Comparison of ENCODE assay signal across 8 cellular contexts in the genomic region with DNA sequence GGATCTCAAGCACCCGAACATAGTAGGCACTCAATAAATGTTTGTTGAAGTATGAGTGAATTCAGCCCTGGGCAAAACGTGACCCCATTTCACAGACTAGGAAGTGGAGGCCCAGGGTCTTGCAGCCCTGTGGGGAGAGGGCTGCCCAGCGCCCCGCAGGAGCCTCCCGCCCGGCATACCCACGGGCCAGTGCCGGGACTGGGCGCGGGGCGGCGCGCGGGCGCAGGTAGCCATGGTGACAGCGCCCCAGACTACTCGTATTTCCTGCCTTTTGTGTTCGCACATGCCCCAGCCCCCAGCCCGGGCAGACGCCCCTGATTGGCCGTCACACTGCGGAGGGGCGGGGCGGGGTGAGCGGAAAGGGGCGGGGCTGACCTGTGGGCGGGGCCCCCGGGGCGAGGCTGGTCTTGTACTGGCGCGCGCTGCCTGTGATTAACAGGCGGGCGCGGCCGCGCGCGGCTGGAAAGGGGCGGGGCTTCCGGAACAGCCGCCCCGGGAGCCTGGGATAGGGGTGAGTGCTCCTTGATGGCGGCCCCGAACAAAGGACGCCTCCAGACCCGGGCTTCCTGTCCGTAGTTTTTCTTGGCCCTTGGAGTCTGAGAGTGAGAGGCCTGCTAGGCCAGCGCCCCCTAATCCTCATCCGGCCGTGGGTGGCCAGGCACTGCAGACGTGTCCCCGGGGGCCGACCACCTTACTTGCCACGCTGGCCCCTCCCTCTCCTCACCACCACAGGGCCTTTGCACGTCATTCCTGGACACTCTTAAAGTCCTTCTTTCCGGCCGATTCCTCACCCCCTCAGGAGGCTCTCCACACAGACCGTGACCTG.
DNase-seq lines count a peak whose midpoint lies in the region; ATAC-seq, FAIRE-seq and TF ChIP-seq lines count a peak whose summit lies in the region.

No MANE protein-coding gene starts in this region.

- BruUV-seq in HepG2 (replicated peaks; lab: Mats Ljungman, UMichigan), result no TSS peak

- H4K20me1 ChIP-seq in HepG2 (ENCODE audit: insufficient read depth, low read length), result peaks cover 25% of the 10 kb centered on the region; the same call in 1 of the 2 replicates

- TF ChIP-seq EP300 in HepG2 (IDR thresholded peaks at IDR 0.05; ENCODE audit: low read depth in 2 of 2, low read length in 2 of 2) (no peak), HepG2 (CRISPR knock-in tag; IDR thresholded peaks at IDR 0.05; ENCODE audit: borderline replicate concordance) (no peak)

- TF ChIP-seq RAD21 in HepG2 (CRISPR knock-in tag; IDR thresholded peaks at IDR 0.05), result peak; percentile 78

- in situ Hi-C loops in HepG2 (cut with HindIII; ENCODE audit: extremely low pct_ligation_motif_present, low pct_unique_long_range_greater_than_20kb), result no loop called here

- H3K4me3 ChIP-seq in HepG2 (replicated peaks in 1 of 3; ENCODE audit: insufficient read depth in 1 of 3, low read depth in 2 of 3, low read length in 3 of 3), result peak overlapping the region; percentile 48 to 74 (median 69); a peak in 5 of 6 replicates

- peak overlapping the region; percentile 71 for H3K9ac ChIP-seq in HepG2 (ENCODE audit: insufficient read depth, low read depth, low read length)

- WGBS in HepG2 (ENCODE audit: low lambda C conversion rate), result 13% methylated on average over 25 of the region's 59 CpGs

- FAIRE-seq in HepG2 (lab: Jason Lieb, UNC), result peak; percentile 54

- peaks cover 27% of the 10 kb centered on the region for H3K4me1 ChIP-seq in HepG2 (ENCODE audit: insufficient read depth, low read length)

- peaks cover under 1 to 4% of the 10 kb centered on the region in 2 experiments; a peak in 2 of 5 replicates for H3K36me3 ChIP-seq in HepG2 (replicated peaks in 1 of 2; ENCODE audit: control insufficient read depth in 1 of 2, insufficient read depth in 2 of 2, low read length in 2 of 2)

- DNase-seq in AG08395 (ENCODE audit: low spot score) (peak; percentile 99), NCI-H524 treated with DMSO at 0.1 percent for 48 hours (lab: John Stamatoyannopoulos, UW) (peak; percentile 26), dedifferentiated amniotic fluid mesenchymal stem cell (ENCODE audit: extremely low spot score) (peak; percentile 87), HepG2 (ENCODE audit: low spot score) (peak; percentile 91)
- DNase-seq in activated CD4-positive, alpha-beta T cell treated with anti-CD3 and anti-CD28 coated beads, Interleukin-2, amount 50 U/mL, for 24 hours (ENCODE audit: low read depth in 1 of 2, low spot score in 1 of 2), result peak; percentile 94 to 97
- peak; percentile 94 for DNase-seq in stimulated activated CD4-positive, alpha-beta T cell treated with anti-CD3 and anti-CD28 coated beads, Interleukin-2, amount 100 ng/mL, for 4 hours (ENCODE audit: low read depth)

- H3K27ac ChIP-seq in HepG2 (ENCODE audit: extremely low read length, insufficient read depth, low read length), result peak overlapping the region; percentile 54

- H2AFZ ChIP-seq in HepG2 (ENCODE audit: low read length), result no peak overlapping the region

- peak; percentile 50 to 56; a peak in 3 of 4 replicates for TF ChIP-seq POLR2A in HepG2 (IDR thresholded peaks at IDR 0.05; ENCODE audit: insufficient read depth in 1 of 2, low read depth in 2 of 2, low read length in 2 of 2)

- intact Hi-C loops in HepG2 (cut with micrococcal nuclease; ENCODE audit: unreplicated experiment), result no loop called here

- peaks cover 17% of the 10 kb centered on the region for H3K79me2 ChIP-seq in HepG2 (ENCODE audit: insufficient read depth, low read length)

- no peaks in the 10 kb centered on the region for H3K27me3 ChIP-seq in HepG2 (ENCODE audit: control insufficient read depth in 1 of 2, insufficient read depth in 2 of 2, low read length in 2 of 2)

- ATAC-seq in GM18909 (IDR thresholded peaks at IDR 0.05; ENCODE audit: poor library complexity, unreplicated experiment), result peak; percentile 84
- peak; percentile 67 for ATAC-seq in HG03139 (IDR thresholded peaks at IDR 0.05; ENCODE audit: unreplicated experiment)
- peak; percentile 97 for ATAC-seq in HepG2

- peak overlapping the region; percentile 83 for H3K4me2 ChIP-seq in HepG2 (ENCODE audit: low read depth, low read length)

- TF ChIP-seq CTCF in HepG2 (CRISPR knock-in tag; IDR thresholded peaks at IDR 0.05), result peak; percentile 76

- POLR2A ChIA-PET in HepG2 (lab: Yijun Ruan, JAX), result no interaction called here

- H3K9me3 ChIP-seq in HepG2 (ENCODE audit: low read length), result no peaks in the 10 kb centered on the region

- CTCF ChIA-PET in HepG2 (lab: Yijun Ruan, JAX; ENCODE audit: low intra/inter-chr PET ratio, low total read pairs), result interaction anchor here (1.0 kb wide), 1 partner anchor 108 kb away, joined by 4 read pairs; no protein-coding TSS in a partner anchor

TF ChIP-seq in HepG2, 621 proteins besides CTCF, POLR2A, EP300 and RAD21 (continues in another document):
- TF ChIP-seq YY1 (IDR thresholded peaks at IDR 0.05; ENCODE audit: insufficient read depth, insufficient replicate concordance, low read depth, low read length), result peak; percentile 66
- peak; percentile 89 for TF ChIP-seq ZNF263 (CRISPR knock-in tag; IDR thresholded peaks at IDR 0.05)
- TF ChIP-seq, protein P1, sequence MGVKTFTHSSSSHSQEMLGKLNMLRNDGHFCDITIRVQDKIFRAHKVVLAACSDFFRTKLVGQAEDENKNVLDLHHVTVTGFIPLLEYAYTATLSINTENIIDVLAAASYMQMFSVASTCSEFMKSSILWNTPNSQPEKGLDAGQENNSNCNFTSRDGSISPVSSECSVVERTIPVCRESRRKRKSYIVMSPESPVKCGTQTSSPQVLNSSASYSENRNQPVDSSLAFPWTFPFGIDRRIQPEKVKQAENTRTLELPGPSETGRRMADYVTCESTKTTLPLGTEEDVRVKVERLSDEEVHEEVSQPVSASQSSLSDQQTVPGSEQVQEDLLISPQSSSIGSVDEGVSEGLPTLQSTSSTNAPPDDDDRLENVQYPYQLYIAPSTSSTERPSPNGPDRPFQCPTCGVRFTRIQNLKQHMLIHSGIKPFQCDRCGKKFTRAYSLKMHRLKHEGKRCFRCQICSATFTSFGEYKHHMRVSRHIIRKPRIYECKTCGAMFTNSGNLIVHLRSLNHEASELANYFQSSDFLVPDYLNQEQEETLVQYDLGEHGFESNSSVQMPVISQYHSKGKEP (CRISPR knock-in tag; IDR thresholded peaks at IDR 0.05), result no peak
- TF ChIP-seq TGIF2 (CRISPR knock-in tag; IDR thresholded peaks at IDR 0.05), result no peak
- TF ChIP-seq MZF1 (CRISPR knock-in tag; IDR thresholded peaks at IDR 0.05; ENCODE audit: borderline replicate concordance), result no peak
- no peak for TF ChIP-seq ZNF841 (CRISPR knock-in tag; IDR thresholded peaks at IDR 0.05; ENCODE audit: borderline replicate concordance)
- TF ChIP-seq ETV5 (CRISPR knock-in tag; IDR thresholded peaks at IDR 0.05; ENCODE audit: borderline replicate concordance), result peak; percentile 39; the same call in 1 of the 2 replicates
- peak; percentile 68; the same call in 1 of the 2 replicates for TF ChIP-seq PCBP1 (IDR thresholded peaks at IDR 0.05; ENCODE audit: borderline replicate concordance, low read depth, low read length)
- TF ChIP-seq HOXA5 (CRISPR knock-in tag; IDR thresholded peaks at IDR 0.05), result no peak
- TF ChIP-seq, protein P2, sequence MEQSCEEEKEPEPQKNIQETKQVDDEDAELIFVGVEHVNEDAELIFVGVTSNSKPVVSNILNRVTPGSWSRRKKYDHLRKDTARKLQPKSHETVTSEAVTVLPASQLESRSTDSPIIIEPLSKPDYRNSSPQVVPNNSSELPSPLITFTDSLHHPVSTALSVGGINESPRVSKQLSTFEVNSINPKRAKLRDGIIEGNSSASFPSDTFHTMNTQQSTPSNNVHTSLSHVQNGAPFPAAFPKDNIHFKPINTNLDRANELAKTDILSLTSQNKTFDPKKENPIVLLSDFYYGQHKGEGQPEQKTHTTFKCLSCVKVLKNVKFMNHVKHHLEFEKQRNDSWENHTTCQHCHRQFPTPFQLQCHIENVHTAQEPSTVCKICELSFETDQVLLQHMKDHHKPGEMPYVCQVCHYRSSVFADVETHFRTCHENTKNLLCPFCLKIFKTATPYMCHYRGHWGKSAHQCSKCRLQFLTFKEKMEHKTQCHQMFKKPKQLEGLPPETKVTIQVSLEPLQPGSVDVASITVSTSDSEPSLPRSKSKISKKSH (CRISPR knock-in tag; IDR thresholded peaks at IDR 0.05; ENCODE audit: borderline replicate concordance), result no peak
- no peak for TF ChIP-seq SAFB2 (CRISPR knock-in tag; IDR thresholded peaks at IDR 0.05; ENCODE audit: borderline replicate concordance, low read depth)
- no peak for TF ChIP-seq ZNF674 (CRISPR knock-in tag; IDR thresholded peaks at IDR 0.05; ENCODE audit: low read depth)
- peak; percentile 83 for TF ChIP-seq RFX1 (IDR thresholded peaks at IDR 0.05)
- no peak for TF ChIP-seq CBX2 (IDR thresholded peaks at IDR 0.05; ENCODE audit: low read depth, low read length)
- TF ChIP-seq CBX2 (CRISPR knock-in tag; IDR thresholded peaks at IDR 0.05; ENCODE audit: low read depth), result no peak
- no peak for TF ChIP-seq NFRKB (IDR thresholded peaks at IDR 0.05)
- TF ChIP-seq, protein P3, sequence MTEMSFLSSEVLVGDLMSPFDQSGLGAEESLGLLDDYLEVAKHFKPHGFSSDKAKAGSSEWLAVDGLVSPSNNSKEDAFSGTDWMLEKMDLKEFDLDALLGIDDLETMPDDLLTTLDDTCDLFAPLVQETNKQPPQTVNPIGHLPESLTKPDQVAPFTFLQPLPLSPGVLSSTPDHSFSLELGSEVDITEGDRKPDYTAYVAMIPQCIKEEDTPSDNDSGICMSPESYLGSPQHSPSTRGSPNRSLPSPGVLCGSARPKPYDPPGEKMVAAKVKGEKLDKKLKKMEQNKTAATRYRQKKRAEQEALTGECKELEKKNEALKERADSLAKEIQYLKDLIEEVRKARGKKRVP (CRISPR knock-in tag; IDR thresholded peaks at IDR 0.05), result no peak
- TF ChIP-seq PHF5A (CRISPR knock-in tag; IDR thresholded peaks at IDR 0.05; ENCODE audit: low read depth, unreplicated experiment), result no peak
- TF ChIP-seq, protein P4, sequence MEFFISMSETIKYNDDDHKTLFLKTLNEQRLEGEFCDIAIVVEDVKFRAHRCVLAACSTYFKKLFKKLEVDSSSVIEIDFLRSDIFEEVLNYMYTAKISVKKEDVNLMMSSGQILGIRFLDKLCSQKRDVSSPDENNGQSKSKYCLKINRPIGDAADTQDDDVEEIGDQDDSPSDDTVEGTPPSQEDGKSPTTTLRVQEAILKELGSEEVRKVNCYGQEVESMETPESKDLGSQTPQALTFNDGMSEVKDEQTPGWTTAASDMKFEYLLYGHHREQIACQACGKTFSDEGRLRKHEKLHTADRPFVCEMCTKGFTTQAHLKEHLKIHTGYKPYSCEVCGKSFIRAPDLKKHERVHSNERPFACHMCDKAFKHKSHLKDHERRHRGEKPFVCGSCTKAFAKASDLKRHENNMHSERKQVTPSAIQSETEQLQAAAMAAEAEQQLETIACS (CRISPR knock-in tag; IDR thresholded peaks at IDR 0.05), result peak; percentile 85

Comparison
In these comparisons a context has a peak if more than half of its experiments do, and no peak if none do; other contexts are left out.
1. Peak in every context shown above with its lines: DNase-seq, ATAC-seq, H3K4me3 ChIP-seq and H3K27ac ChIP-seq.
2. DNase-seq: peak in every context shown above with its lines; median percentile 99 in AG08395; 96 in activated CD4-positive, alpha-beta T cell treated with anti-CD3 and anti-CD28 coated beads, Interleukin-2, amount 50 U/mL, for 24 hours; 94 in stimulated activated CD4-positive, alpha-beta T cell treated with anti-CD3 and anti-CD28 coated beads, Interleukin-2, amount 100 ng/mL, for 4 hours; 91 in HepG2; 87 in dedifferentiated amniotic fluid mesenchymal stem cell; 26 in NCI-H524 treated with DMSO at 0.1 percent for 48 hours.